Comparison of ENCODE assay signal across 21 cellular contexts in genomic region chr12:116094475-116094874, GRCh38.
DNase-seq lines count a peak whose midpoint lies in the region; ATAC-seq, FAIRE-seq and TF ChIP-seq lines count a peak whose summit lies in the region.
"Had no signal": no experiment of that assay in that cellular context is flagged by ENCODE, and none has a peak within 500 bp of the region (broad histone marks: within the 10 kb centered on the region; RNA-seq: fewer than 3 reads in every experiment).

No MANE protein-coding gene starts in this region.

- FAIRE-seq in H54 (lab: Jason Lieb, UNC) (peak; percentile 27), K562 (lab: Jason Lieb, UNC) (peak; percentile 54)
- FAIRE-seq: A204.1, GM12892 had no signal

- H3K36me3 Mint-ChIP-seq in memory B cell, result peaks cover 15% of the 10 kb centered on the region

- no peak for TF ChIP-seq POLR2A in H54 (IDR thresholded peaks at IDR 0.05; ENCODE audit: low read depth, low read length)
- TF ChIP-seq POLR2A in K562 (conservative IDR thresholded peaks at IDR 0.05), result no peak
- no peak for TF ChIP-seq POLR2A in esophagus squamous epithelium (IDR thresholded peaks at IDR 0.05)

- H3K27ac ChIP-seq in K562 (ENCODE audit: extremely low read depth, low read depth, low read length) (peak overlapping the region; percentile 52; the same call in 1 of the 3 replicates), esophagus squamous epithelium (no peak overlapping the region)
- H3K27ac ChIP-seq: 22Rv1, BLaER1, C4-2B had no signal

- TF ChIP-seq RAD21 in K562 (CRISPR knock-in tag; conservative IDR thresholded peaks at IDR 0.05 in 1 of 2, IDR thresholded peaks at IDR 0.05 in 1 of 2), result no peak

- in situ Hi-C loops in K562 (cut with MboI), result no loop called here

- CTCF ChIA-PET in K562 (lab: Yijun Ruan, JAX; ENCODE audit: low intra/inter-chr PET ratio), result no interaction called here

- peaks cover 25% of the 10 kb centered on the region for H3K4me1 Mint-ChIP-seq in memory B cell
- H3K4me1 Mint-ChIP-seq: GM23338 had no signal

- H3K4me3 ChIP-seq in K562 (no peak overlapping the region), esophagus squamous epithelium (no peak overlapping the region)
- H3K4me3 ChIP-seq: BLaER1, GM23338 had no signal

- no TSS peak for BruUV-seq in K562 (replicated peaks; lab: Mats Ljungman, UMichigan)

- DNase-seq in H54 (ENCODE audit: insufficient read length, low spot score) (no peak), NCI-H69 (lab: John Stamatoyannopoulos, UW) (peak; percentile 27), K562 (ENCODE audit: extremely low read depth in 1 of 4, low spot score in 3 of 4) (peak; percentile 17 to 62 (median 36)), memory B cell (ENCODE audit: low spot score in 2 of 2) (no peak), esophagus squamous epithelium (lab: John Stamatoyannopoulos, UW) (no peak), activated gamma-delta T cell treated with Interleukin-2 at 50 U/mL for 16 hours (no peak), midbrain (lab: John Stamatoyannopoulos, UW) (no peak)
- DNase-seq: Caco-2; CD4-positive, CD25-positive, alpha-beta regulatory T cell; CD8-positive, alpha-beta T cell; DMS153; DND-41; HFFc6 had no signal

- ATAC-seq in K562 (peak; percentile 85), memory B cell (ENCODE audit: low read depth) (no peak), GM18873 (IDR thresholded peaks at IDR 0.05; ENCODE audit: low FRiP score, unreplicated experiment) (no peak)
- ATAC-seq: CD8-positive, alpha-beta T cell; GM23338 had no signal

- peaks cover 78% of the 10 kb centered on the region for H3K79me2 ChIP-seq in K562 (ENCODE audit: control insufficient read depth, insufficient read depth, low read length)

- H3K4me2 ChIP-seq in K562 (ENCODE audit: insufficient read depth, low read length), result no peak overlapping the region
- H3K4me2 ChIP-seq: BLaER1, GM23338 had no signal

- peaks cover 2 to 6% of the 10 kb centered on the region in 2 experiments; a peak in 2 of 5 replicates for H3K4me1 ChIP-seq in K562 (replicated peaks in 1 of 2; ENCODE audit: control insufficient read depth in 2 of 2, insufficient read depth in 2 of 2, low read length in 2 of 2)
- no peaks in the 10 kb centered on the region for H3K4me1 ChIP-seq in esophagus squamous epithelium
- H3K4me1 ChIP-seq: Caco-2 had no signal

- H3K9me3 Mint-ChIP-seq in memory B cell, result no peaks in the 10 kb centered on the region
- H3K9me3 Mint-ChIP-seq: CD4-positive, CD25-positive, alpha-beta regulatory T cell; CD8-positive, alpha-beta T cell; GM23338; HFFc6 had no signal

- H2AFZ ChIP-seq in K562 (ENCODE audit: low read depth, low read length), result no peak overlapping the region
- H2AFZ ChIP-seq: GM23338 had no signal

- no peaks in the 10 kb centered on the region for H3K9me1 ChIP-seq in K562 (ENCODE audit: control insufficient read depth, insufficient read depth, low read length)

- no peaks in the 10 kb centered on the region for H3K27me3 Mint-ChIP-seq in memory B cell
- H3K27me3 Mint-ChIP-seq: B cell; CD4-positive, CD25-positive, alpha-beta regulatory T cell had no signal

- TF ChIP-seq CTCF in K562 (IDR thresholded peaks at IDR 0.05 in 2 of 3, conservative IDR thresholded peaks at IDR 0.05 in 1 of 3; ENCODE audit: insufficient read depth in 2 of 3, low read depth in 1 of 3, low read length in 3 of 3), result no peak
- TF ChIP-seq CTCF in esophagus squamous epithelium (IDR thresholded peaks at IDR 0.05), result no peak

- TF ChIP-seq EP300 in K562 (IDR thresholded peaks at IDR 0.05; ENCODE audit: low read length), result peak; percentile 17; the same call in 1 of the 2 replicates

- 0 out of 2 replicates have a peak, but pooled peaks cover 3% of the 10 kb centered on the region for H4K20me1 ChIP-seq in K562 (replicated peaks; ENCODE audit: control insufficient read depth, insufficient read depth, low read length)

- no peaks in the 10 kb centered on the region for H3K9me3 ChIP-seq in K562 (replicated peaks; ENCODE audit: control insufficient read depth, insufficient read depth, low read depth, low read length)
- no peaks in the 10 kb centered on the region for H3K9me3 ChIP-seq in esophagus squamous epithelium
- H3K9me3 ChIP-seq: BLaER1, Caco-2 had no signal

- no peak overlapping the region for H3K4me3 Mint-ChIP-seq in memory B cell
- H3K4me3 Mint-ChIP-seq: B cell; CD4-positive, CD25-positive, alpha-beta regulatory T cell; CD8-positive, alpha-beta T cell; GM23338; HFFc6 had no signal

- H3K9ac ChIP-seq in K562 (ENCODE audit: insufficient read depth in 1 of 2, low read depth in 2 of 2, low read length in 2 of 2), result no peak overlapping the region
- H3K9ac ChIP-seq: BLaER1 had no signal

- POLR2A ChIA-PET in K562 (lab: Yijun Ruan, JAX), result interaction anchor here (0.6 to 1.9 kb wide), 5 partner anchors 9 to 603 kb away, joined by 3 to 9 read pairs (median 4); no protein-coding TSS in a partner anchor

- H3K36me3 ChIP-seq in K562 (ENCODE audit: control insufficient read depth, insufficient read depth, low read length), result peaks cover 19% of the 10 kb centered on the region
- H3K36me3 ChIP-seq in esophagus squamous epithelium, result peaks cover 0 to 21% (median 0%) of the 10 kb centered on the region in 3 donors

- H3K27me3 ChIP-seq in K562 (ENCODE audit: control insufficient read depth in 2 of 2, insufficient read depth in 2 of 2, low read length in 2 of 2), result no peaks in the 10 kb centered on the region
- H3K27me3 ChIP-seq in esophagus squamous epithelium, result no peaks in the 10 kb centered on the region
- H3K27me3 ChIP-seq: BLaER1 had no signal

- intact Hi-C loops in K562 (cut with micrococcal nuclease), result no loop called here
- intact Hi-C loops in esophagus squamous epithelium (cut with DNase I), result no loop called here

- H3K27ac Mint-ChIP-seq in memory B cell, result peak overlapping the region; percentile 65
- H3K27ac Mint-ChIP-seq: B cell; CD8-positive, alpha-beta T cell; GM23338 had no signal

TF ChIP-seq in K562, 482 proteins besides CTCF, POLR2A, EP300 and RAD21 (continues in another document):
- TF ChIP-seq ESRRB (CRISPR knock-in tag; IDR thresholded peaks at IDR 0.05; ENCODE audit: borderline replicate concordance) (no peak), BRD9 (IDR thresholded peaks at IDR 0.05; ENCODE audit: low read depth, partially characterized antibody) (no peak), CBFA2T3 (IDR thresholded peaks at IDR 0.05) (peak; percentile 79), ZNF274 (IDR thresholded peaks at IDR 0.05; ENCODE audit: borderline replicate concordance, low read depth, low read length) (no peak), TAL1 (IDR thresholded peaks at IDR 0.05) (peak; percentile 57), DPF2 (IDR thresholded peaks at IDR 0.05) (peak; percentile 68), TCF3 (CRISPR knock-in tag; IDR thresholded peaks at IDR 0.05) (peak; percentile 60), KDM1A (IDR thresholded peaks at IDR 0.05) (peak; percentile 52 to 63), TOE1 (IDR thresholded peaks at IDR 0.05; ENCODE audit: borderline replicate concordance) (0 out of 2 replicates have a peak, but pooled peaks have one; percentile 20), TOE1 (CRISPR knock-in tag; IDR thresholded peaks at IDR 0.05; ENCODE audit: borderline replicate concordance, low read depth) (no peak), PBX2 (CRISPR knock-in tag; IDR thresholded peaks at IDR 0.05; ENCODE audit: low read depth) (no peak), PBX2 (tag; conservative IDR thresholded peaks at IDR 0.05; ENCODE audit: low read depth) (peak; percentile 69), KLF13 (tag; IDR thresholded peaks at IDR 0.05; ENCODE audit: borderline replicate concordance, low read depth) (no peak), ZFP1 (CRISPR knock-in tag; IDR thresholded peaks at IDR 0.05) (peak; percentile 65; the same call in 1 of the 2 replicates), FOXP4 (CRISPR knock-in tag; IDR thresholded peaks at IDR 0.05; ENCODE audit: borderline replicate concordance) (no peak)

Comparison
In these comparisons a context has a peak if more than half of its experiments do, and no peak if none do; other contexts are left out.
1. DNase-seq: peak in NCI-H69 (single experiment) and K562 (4 of 4); none in H54 (single experiment), memory B cell (0 of 2), esophagus squamous epithelium (single experiment), activated gamma-delta T cell treated with Interleukin-2 at 50 U/mL for 16 hours (single experiment) and midbrain (single experiment).